9 cellular contexts compared by ENCODE assay signal in genomic region chr1:2594001-2594640, GRCh38. TPM values are rescaled to one million over a fixed set of nuclear protein-coding genes. Genes with fewer than 3 reads are reported as not detected.
A peak's percentile ranks its signal among the peaks of the same experiment; 100 is the strongest.
DNase-seq lines count a peak whose midpoint lies in the region; ATAC-seq and TF ChIP-seq lines count a peak whose summit lies in the region.
"Had no signal": no experiment of that assay in that cellular context is flagged by ENCODE, and none has a peak within 500 bp of the region (broad histone marks: within the 10 kb centered on the region; RNA-seq: fewer than 3 reads in every experiment).

No MANE protein-coding gene starts in this region.

- DNase-seq in ELR (ENCODE audit: low read depth) (peak; percentile 19), PC-3 (peak; percentile 19), fibroblast of pulmonary artery (ENCODE audit: low read depth) (peak; percentile 50), psoas muscle (peak; percentile 51 to 62), OCI-M2 (lab: John Stamatoyannopoulos, UW; ENCODE audit: unreplicated experiment) (no peak), NCI-H1930 (lab: John Stamatoyannopoulos, UW) (no peak)
- no peak for DNase-seq in activated CD8-positive, alpha-beta memory T cell treated with anti-CD3 and anti-CD28 coated beads for 24 hours
- DNase-seq: activated CD4-positive, alpha-beta T cell treated with anti-CD3 and anti-CD28 coated beads, Interleukin-2, amount 50 U/mL, for 1 hour had no signal

- H3K4me1 ChIP-seq in PC-3 (ENCODE audit: insufficient read depth, low read length): no peaks in the 10 kb centered on the region
- H3K4me1 ChIP-seq in psoas muscle: no peaks in the 10 kb centered on the region

- intact Hi-C loops in PC-3 (cut with micrococcal nuclease): no loop called here
- intact Hi-C loops in psoas muscle (cut with DNase I): no loop called here

- 29 to 36% (median 34%) methylated on average over 20 of the region's 20 CpGs for WGBS in psoas muscle, 3 donors

- H3K79me2 ChIP-seq in PC-3 (ENCODE audit: low read length): no peaks in the 10 kb centered on the region

- no peak for TF ChIP-seq CTCF in PC-3 (conservative IDR thresholded peaks at IDR 0.05; ENCODE audit: low read depth, low read length)
- no peak for TF ChIP-seq CTCF in fibroblast of pulmonary artery (IDR thresholded peaks at IDR 0.05; ENCODE audit: low read length, missing control alignments)
- TF ChIP-seq CTCF in psoas muscle (IDR thresholded peaks at IDR 0.05): no peak

- H3K27me3 ChIP-seq in PC-3 (ENCODE audit: low read length) (no peaks in the 10 kb centered on the region), psoas muscle (ENCODE audit: insufficient read depth in 3 of 3, low read length in 2 of 3) (peaks cover 0 to 28% (median 3%) of the 10 kb centered on the region in 3 donors)

- no peak overlapping the region for H3K9ac ChIP-seq in PC-3 (ENCODE audit: low read length)

- H3K4me3 ChIP-seq in PC-3 (ENCODE audit: low read length): no peak overlapping the region
- peak overlapping the region; percentile 17 for H3K4me3 ChIP-seq in fibroblast of pulmonary artery (replicated peaks; ENCODE audit: low read depth, low read length)
- H3K4me3 ChIP-seq in psoas muscle: peak overlapping the region; percentile 32

- ATAC-seq in PC-3: no peak
- peak in 1 of 4 donors; percentile 37 for ATAC-seq in psoas muscle
- no peak for ATAC-seq in HG02571 (IDR thresholded peaks at IDR 0.05; ENCODE audit: unreplicated experiment)

- no peaks in the 10 kb centered on the region for H3K9me2 ChIP-seq in PC-3 (replicated peaks; ENCODE audit: low read length)

- H3K27ac ChIP-seq in PC-3 (ENCODE audit: low read length) (no peak overlapping the region), psoas muscle (no peak overlapping the region)

- CTCF ChIA-PET in PC-3 (lab: Charles Lee): no interaction called here

- no peaks in the 10 kb centered on the region for H3F3A ChIP-seq in PC-3 (ENCODE audit: low read length, unreplicated experiment)

- no peak overlapping the region for H3K4me2 ChIP-seq in PC-3 (ENCODE audit: low read length)

- no peaks in the 10 kb centered on the region for H4K20me1 ChIP-seq in PC-3 (ENCODE audit: low read length)

- no TSS peak for BruUV-seq in PC-3 (replicated peaks; lab: Mats Ljungman, UMichigan)

- POLR2A ChIA-PET in PC-3 (lab: Charles Lee; ENCODE audit: unreplicated experiment): no interaction called here

- no peak overlapping the region for H2AFZ ChIP-seq in PC-3 (ENCODE audit: low read length)

- H3K36me3 ChIP-seq in PC-3 (ENCODE audit: low read depth, low read length) (no peaks in the 10 kb centered on the region; the same call in 1 of the 2 replicates), psoas muscle (ENCODE audit: insufficient read depth in 1 of 2, low read depth in 1 of 2) (no peaks in the 10 kb centered on the region)

- H3K9me3 ChIP-seq in PC-3 (ENCODE audit: low read length) (no peaks in the 10 kb centered on the region), psoas muscle (no peaks in the 10 kb centered on the region)

RNA-seq across cellular contexts. Expression of gene PRXL2B, which starts 7.5 kb away (rescaled TPM):
- total RNA-seq in PC-3 (2014; rRNA removed): 75.0 and 85.0 TPM in 2 replicates
- total RNA-seq in psoas muscle: 1 to 10 TPM in 3 of 4 donors, under 1 TPM in 1; 0.97 to 3.9 (median 3.1) TPM
- 1 to 10 TPM; 1.8 to 3.0 (median 2.6) TPM for polyA plus RNA-seq in psoas muscle

RNA-seq across cellular contexts. Expression of gene TNFRSF14, which starts 38.0 kb away (rescaled TPM):
- total RNA-seq in PC-3 (2014; rRNA removed) (21.1 and 25.5 TPM in 2 replicates), psoas muscle (10 to 100 TPM in 2 of 4 donors, 1 to 10 TPM in 2; 6.2 to 10.6 (median 8.9) TPM)
- polyA plus RNA-seq in psoas muscle: 10 to 100 TPM in 1 of 3 donors, 1 to 10 TPM in 2; 6.6 to 10.8 (median 8.2) TPM

RNA-seq across cellular contexts. Expression of gene MMEL1, which starts 38.7 kb away (rescaled TPM):
- total RNA-seq in PC-3 (2014; rRNA removed): 1.8 TPM in 1 of 2 replicates, not detected in the other
- total RNA-seq in psoas muscle: under 1 TPM in 2 of 4 donors, not detected in 2; 0.58 to 0.89 TPM
- under 1 TPM; 0.08 to 0.21 (median 0.16) TPM for polyA plus RNA-seq in psoas muscle

Comparison
In these comparisons a context has a peak if more than half of its experiments do, and no peak if none do; other contexts are left out.
1. DNase-seq: peak in ELR (single experiment), PC-3 (single experiment), fibroblast of pulmonary artery (single experiment) and psoas muscle (2 of 2); none in OCI-M2 (single experiment), activated CD8-positive, alpha-beta memory T cell treated with anti-CD3 and anti-CD28 coated beads for 24 hours (single experiment) and NCI-H1930 (0 of 2).
2. RNA of gene PRXL2B, which starts 7.5 kb away (total RNA-seq): 75.0 to 85.0 TPM in PC-3; 0.97 to 3.9 TPM in psoas muscle; every median in the first group is over 10 times any median in the second.